In the genomic region with DNA sequence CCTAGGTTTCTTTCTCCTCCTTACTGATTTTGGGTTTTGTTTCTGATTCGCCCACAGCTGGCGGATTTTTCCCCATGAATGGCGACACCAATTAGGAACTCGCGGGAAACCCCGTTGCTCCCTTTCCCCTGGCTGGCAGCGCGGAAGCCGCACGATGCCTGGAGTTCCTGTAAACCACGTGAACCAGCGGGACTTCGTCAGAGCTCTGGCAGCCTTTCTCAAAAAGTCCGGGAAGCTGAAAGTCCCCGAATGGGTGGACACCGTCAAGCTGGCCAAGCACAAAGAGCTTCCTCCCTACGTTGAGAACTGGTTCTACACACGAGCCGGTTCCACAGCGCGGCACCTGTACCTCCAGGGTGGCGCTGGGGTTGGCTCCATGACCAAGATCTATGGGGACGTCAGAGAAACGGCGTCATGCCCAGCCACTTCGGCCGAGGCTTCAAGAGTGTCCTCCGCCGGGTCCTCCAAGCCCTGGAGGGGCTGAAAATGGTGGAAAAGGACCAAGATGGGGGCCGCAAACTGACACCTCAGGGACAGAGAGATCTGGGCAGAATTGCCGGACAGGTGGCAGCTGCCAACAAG, we compare ENCODE assay signal across 12 cellular contexts. TPM values are rescaled to one million over a fixed set of nuclear protein-coding genes. Genes with fewer than 3 reads are reported as not detected.
DNase-seq lines count a peak whose midpoint lies in the region; ATAC-seq and TF ChIP-seq lines count a peak whose summit lies in the region.
"Had no signal": no experiment of that assay in that cellular context is flagged by ENCODE, and none has a peak within 500 bp of the region (broad histone marks: within the 10 kb centered on the region; RNA-seq: fewer than 3 reads in every experiment).

No MANE protein-coding gene starts in this region.

- no peak overlapping the region for H3K27ac ChIP-seq in Karpas-422 (ENCODE audit: low read length)
- H3K27ac ChIP-seq in left lung: peak overlapping the region; percentile 3 to 19
- H3K27ac ChIP-seq in spleen: no peak overlapping the region

- H3K4me3 ChIP-seq in Karpas-422 (ENCODE audit: low read length) (no peak overlapping the region), left lung (no peak overlapping the region), spleen (no peak overlapping the region)
- H3K4me3 ChIP-seq: HAP-1 had no signal

- intact Hi-C loops in left lung (cut with DNase I) (no loop called here), spleen (cut with DNase I; ENCODE audit: low total_unique reads) (loop anchor here (10.0 kb wide), 1 partner anchor 60 kb away; the partner anchor contains the start of gene SMIM26)

- H3K9me2 ChIP-seq in Karpas-422 (replicated peaks; ENCODE audit: insufficient read depth, low read length): no peaks in the 10 kb centered on the region

- H3K9ac ChIP-seq in Karpas-422 (ENCODE audit: low read length): no peak overlapping the region

- H3K9me3 ChIP-seq in Karpas-422 (ENCODE audit: low read length): no peaks in the 10 kb centered on the region
- H3K9me3 ChIP-seq in left lung: no peaks in the 10 kb centered on the region
- no peaks in the 10 kb centered on the region for H3K9me3 ChIP-seq in spleen
- H3K9me3 ChIP-seq: HAP-1 had no signal

- peak overlapping the region; percentile 6; the same call in 1 of the 2 replicates for H2AFZ ChIP-seq in Karpas-422 (ENCODE audit: low read length)

- H3K4me1 ChIP-seq in Karpas-422 (ENCODE audit: low read length) (peaks cover 28% of the 10 kb centered on the region), left lung (peaks cover 5 to 24% of the 10 kb centered on the region in 2 donors), spleen (peaks cover 10 to 23% (median 20%) of the 10 kb centered on the region in 6 donors)

- peaks cover 17% of the 10 kb centered on the region for H3K79me2 ChIP-seq in Karpas-422 (ENCODE audit: low read length)

- H4K20me1 ChIP-seq in Karpas-422 (ENCODE audit: insufficient read depth, low read depth, low read length): no peaks in the 10 kb centered on the region

- ATAC-seq in left lung (no peak), HG03439 (IDR thresholded peaks at IDR 0.05; ENCODE audit: unreplicated experiment) (no peak), HG03097 (IDR thresholded peaks at IDR 0.05; ENCODE audit: low FRiP score, unreplicated experiment) (no peak), GM18517 (IDR thresholded peaks at IDR 0.05; ENCODE audit: unreplicated experiment) (no peak)
- ATAC-seq: SK-N-SH treated with all-trans-retinoic acid at 6 μM for 48 hours; stimulated activated naive CD8-positive, alpha-beta T cell treated with anti-CD3 and anti-CD28 coated beads, Interleukin-15, amount 100 ng/mL, for 72 hours had no signal

- no peak for DNase-seq in Karpas-422
- peak; percentile 41 for DNase-seq in fibroblast of gingiva (ENCODE audit: low read depth)
- peak; percentile 57 to 76 for DNase-seq in left lung
- DNase-seq in spleen: peak; percentile 75
- no peak for DNase-seq in effector CD8-positive, alpha-beta T cell (lab: John Stamatoyannopoulos, UW)
- DNase-seq: activated CD4-positive, alpha-beta T cell treated with anti-CD3 and anti-CD28 coated beads for 1 hour; stimulated activated naive CD8-positive, alpha-beta T cell treated with anti-CD3 and anti-CD28 coated beads, Interleukin-15, amount 100 ng/mL, for 72 hours had no signal

- no peaks in the 10 kb centered on the region for H3K36me3 ChIP-seq in Karpas-422 (ENCODE audit: insufficient read depth, low read length)
- no peaks in the 10 kb centered on the region for H3K36me3 ChIP-seq in left lung
- H3K36me3 ChIP-seq in spleen: peaks cover 0 to 2% (median 0%) of the 10 kb centered on the region in 6 donors

- TF ChIP-seq CTCF in left lung (IDR thresholded peaks at IDR 0.05) (no peak), spleen (IDR thresholded peaks at IDR 0.05 in 8 of 11, conservative IDR thresholded peaks at IDR 0.05 in 3 of 11) (no peak)

- no peak overlapping the region for H3K4me2 ChIP-seq in Karpas-422 (ENCODE audit: low read depth, low read length, poor library complexity, severe bottlenecking)

- TF ChIP-seq POLR2A in spleen (IDR thresholded peaks at IDR 0.05): no peak

- WGBS in spleen, 5 donors: 68 to 85% (median 75%) methylated on average over 27 to 31 of the region's 31 CpGs

- no peaks in the 10 kb centered on the region for H3K27me3 ChIP-seq in Karpas-422 (ENCODE audit: low read length)
- H3K27me3 ChIP-seq in left lung: no peaks in the 10 kb centered on the region
- H3K27me3 ChIP-seq in spleen (replicated peaks in 1 of 7): peaks cover 0 to 19% (median 0%) of the 10 kb centered on the region in 7 donors

RNA-seq across cellular contexts. Expression of gene SEC23B, which starts 3.2 kb away (rescaled TPM):
- 39.3 and 45.4 TPM in 2 replicates for total RNA-seq in Karpas-422 (2014; rRNA removed; shearing (Covaris generic); ENCODE audit: low replicate concordance)
- total RNA-seq in left lung (10 to 100 TPM; 72.0 to 93.6 TPM), spleen (10 to 100 TPM; 42.8 to 67.5 (median 56.9) TPM)
- 10 to 100 TPM in 2 of 3 donors, 1 to 10 TPM in 1; 7.2 to 16.1 (median 10.0) TPM for polyA plus RNA-seq in spleen

RNA-seq across cellular contexts. Expression of gene RBBP9, which starts 7.5 kb away (rescaled TPM):
- 7.9 and 11.2 TPM in 2 replicates for total RNA-seq in Karpas-422 (2014; rRNA removed; shearing (Covaris generic); ENCODE audit: low replicate concordance)
- 10 to 100 TPM; 17.5 to 22.4 TPM for total RNA-seq in left lung
- 10 to 100 TPM in 5 of 7 donors, 1 to 10 TPM in 2; 7.3 to 13.4 (median 10.9) TPM for total RNA-seq in spleen
- 1 to 10 TPM; 2.8 to 5.5 (median 4.1) TPM for polyA plus RNA-seq in spleen

RNA-seq across cellular contexts. Expression of gene POLR3F, which starts 37.4 kb away (rescaled TPM):
- total RNA-seq in Karpas-422 (2014; rRNA removed; shearing (Covaris generic); ENCODE audit: low replicate concordance): 22.0 and 31.7 TPM in 2 replicates
- total RNA-seq in left lung (1 to 10 TPM; 8.0 to 8.8 TPM), spleen (10 to 100 TPM in 1 of 7 donors, 1 to 10 TPM in 6; 6.9 to 12.0 (median 7.4) TPM)
- polyA plus RNA-seq in spleen: 1 to 10 TPM; 6.7 to 9.5 (median 8.2) TPM

RNA-seq across cellular contexts. Expression of gene DZANK1, which starts 37.7 kb away (rescaled TPM):
- total RNA-seq in Karpas-422 (2014; rRNA removed; shearing (Covaris generic); ENCODE audit: low replicate concordance): 27.9 and 35.6 TPM in 2 replicates
- total RNA-seq in left lung (1 to 10 TPM; 2.0 to 2.1 TPM), spleen (1 to 10 TPM; 1.4 to 4.1 (median 2.8) TPM)
- 1 to 10 TPM; 1.5 to 2.2 (median 2.0) TPM for polyA plus RNA-seq in spleen

Comparison
In these comparisons a context has a peak if more than half of its experiments do, and no peak if none do; other contexts are left out.
1. DNase-seq: peak in fibroblast of gingiva (single experiment), left lung (2 of 2) and spleen (single experiment); none in Karpas-422 (single experiment) and effector CD8-positive, alpha-beta T cell (single experiment).
2. H3K27ac ChIP-seq: peak in left lung (2 of 2); none in Karpas-422 (single experiment) and spleen (0 of 8).